In the genomic region with DNA sequence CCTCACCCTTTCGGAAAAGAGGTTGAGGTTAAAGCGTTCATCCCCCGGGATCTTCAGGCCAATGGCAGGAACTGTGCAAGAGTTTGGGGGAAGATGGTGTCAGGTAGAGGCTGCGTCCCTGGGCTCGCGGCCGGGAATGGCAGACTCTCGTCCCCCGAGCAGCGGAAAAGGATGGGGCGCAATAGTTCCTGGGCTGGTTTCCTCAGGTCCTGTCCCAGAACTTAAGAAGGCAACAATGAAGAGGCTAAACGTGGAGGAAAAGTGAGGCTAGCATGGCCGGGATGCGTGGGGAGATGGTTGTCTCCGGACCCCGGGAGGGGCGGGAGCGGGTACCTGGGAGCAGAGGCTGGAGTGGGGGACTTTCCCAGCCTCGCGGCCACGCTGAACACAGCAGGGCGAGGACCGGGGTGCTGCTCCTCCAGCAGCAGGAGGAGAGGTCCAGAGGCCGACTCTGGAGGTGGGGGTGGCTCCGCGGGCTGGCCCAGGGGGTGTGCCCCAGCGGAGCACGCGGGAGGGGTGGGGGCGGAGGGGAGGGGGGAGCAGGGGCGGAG, we compare ENCODE assay signal across 8 cellular contexts. TPM values are rescaled to one million over a fixed set of nuclear protein-coding genes. Genes with fewer than 3 reads are reported as not detected.
DNase-seq lines count a peak whose midpoint lies in the region; ATAC-seq and TF ChIP-seq lines count a peak whose summit lies in the region.

No MANE protein-coding gene starts in this region.

- no peak for ATAC-seq in HG03108 (IDR thresholded peaks at IDR 0.05; ENCODE audit: unreplicated experiment)

- H3K9me3 ChIP-seq in NT2/D1 (ENCODE audit: insufficient read depth, low read length): no peaks in the 10 kb centered on the region

- peaks cover 62% of the 10 kb centered on the region for H3K36me3 Mint-ChIP-seq in dendritic cell treated with granulocyte-macrophage colony-stimulating factor and Interleukin-4, amounts not matched to agents 40 ng/mL and 50 ng/mL, for 4 days (ENCODE audit: low read depth)
- H3K36me3 Mint-ChIP-seq in mesothelial cell of epicardium: no peaks in the 10 kb centered on the region

- peak overlapping the region; percentile 50 for H3K9ac ChIP-seq in NT2/D1 (ENCODE audit: insufficient read length, low read depth)

- H3K36me3 ChIP-seq in NT2/D1 (ENCODE audit: insufficient read depth, insufficient read length, low read length): no peaks in the 10 kb centered on the region

- intact Hi-C loops in dendritic cell treated with granulocyte-macrophage colony-stimulating factor and Interleukin-4, amounts not matched to agents 40 ng/mL and 50 ng/mL, for 4 days (cut with micrococcal nuclease): no loop called here

- TF ChIP-seq CTCF in mesothelial cell of epicardium (IDR thresholded peaks at IDR 0.05; ENCODE audit: unreplicated experiment): no peak

- H3K4me1 Mint-ChIP-seq in dendritic cell treated with granulocyte-macrophage colony-stimulating factor and Interleukin-4, amounts not matched to agents 40 ng/mL and 50 ng/mL, for 4 days (ENCODE audit: low read depth): peaks cover 56% of the 10 kb centered on the region
- H3K4me1 Mint-ChIP-seq in mesothelial cell of epicardium: peaks cover 8% of the 10 kb centered on the region

- H3K4me1 ChIP-seq in NT2/D1 (ENCODE audit: insufficient read depth, insufficient read length): peaks cover 12% of the 10 kb centered on the region

- H3K4me3 ChIP-seq in NT2/D1 (ENCODE audit: insufficient read length, low read depth): peak overlapping the region; percentile 40

- no peaks in the 10 kb centered on the region for H3K9me3 Mint-ChIP-seq in dendritic cell treated with granulocyte-macrophage colony-stimulating factor and Interleukin-4, amounts not matched to agents 40 ng/mL and 50 ng/mL, for 4 days
- no peaks in the 10 kb centered on the region for H3K9me3 Mint-ChIP-seq in mesothelial cell of epicardium

- H3K27me3 ChIP-seq in NT2/D1 (ENCODE audit: insufficient read depth, insufficient read length): peaks cover 58% of the 10 kb centered on the region

- peak overlapping the region; percentile 98 for H3K4me3 Mint-ChIP-seq in dendritic cell treated with granulocyte-macrophage colony-stimulating factor and Interleukin-4, amounts not matched to agents 40 ng/mL and 50 ng/mL, for 4 days
- H3K4me3 Mint-ChIP-seq in mesothelial cell of epicardium: peak overlapping the region; percentile 62

- peak overlapping the region; percentile 96 for H3K27ac Mint-ChIP-seq in dendritic cell treated with granulocyte-macrophage colony-stimulating factor and Interleukin-4, amounts not matched to agents 40 ng/mL and 50 ng/mL, for 4 days
- no peak overlapping the region for H3K27ac Mint-ChIP-seq in mesothelial cell of epicardium

- DNase-seq in NCI-H345 (lab: John Stamatoyannopoulos, UW) (peak; percentile 22), NCI-H345 treated with DMSO at 0.1 percent for 48 hours (lab: John Stamatoyannopoulos, UW; ENCODE audit: unreplicated experiment) (no peak), NT2/D1 (ENCODE audit: low read depth, low spot score) (no peak), mesothelial cell of epicardium (ENCODE audit: low spot score in 2 of 2, unreplicated experiment in 2 of 2) (peak in 1 of 2 experiments; percentile 39), dedifferentiated amniotic fluid mesenchymal stem cell (ENCODE audit: extremely low spot score) (no peak), SK-N-DZ (ENCODE audit: low spot score) (no peak)

- no peaks in the 10 kb centered on the region for H3K27me3 Mint-ChIP-seq in dendritic cell treated with granulocyte-macrophage colony-stimulating factor and Interleukin-4, amounts not matched to agents 40 ng/mL and 50 ng/mL, for 4 days
- H3K27me3 Mint-ChIP-seq in mesothelial cell of epicardium (ENCODE audit: low read depth): peaks cover 72% of the 10 kb centered on the region

RNA-seq across cellular contexts. Expression of gene IRF5, which starts 0.9 kb away (rescaled TPM):
- total RNA-seq in mesothelial cell of epicardium: 0.51 to 0.90 TPM (median 0.56 TPM) in 3 replicates
- 0.29 and 0.68 TPM in 2 replicates for polyA plus RNA-seq in SK-N-DZ (2014; cell fraction: cytosol; rRNA removed)
- polyA plus RNA-seq in SK-N-DZ (2014; cell fraction: nucleus; rRNA removed): 0.85 and 5.3 TPM in 2 replicates

RNA-seq across cellular contexts. Expression of gene KCP, which starts 28.1 kb away (rescaled TPM):
- total RNA-seq in mesothelial cell of epicardium: 19.8 to 23.7 TPM (median 22.5 TPM) in 3 replicates
- polyA plus RNA-seq in SK-N-DZ (2014; cell fraction: cytosol; rRNA removed): 6.3 and 6.5 TPM in 2 replicates
- polyA plus RNA-seq in SK-N-DZ (2014; cell fraction: nucleus; rRNA removed): 57.9 and 76.8 TPM in 2 replicates
